In genomic region chr2:199308567-199308966, GRCh38 we compare ENCODE assay signal across 24 cellular contexts.
"Had no signal": no experiment of that assay in that cellular context is flagged by ENCODE, and none has a peak within 500 bp of the region (broad histone marks: within the 10 kb centered on the region; RNA-seq: fewer than 3 reads in every experiment).

No MANE protein-coding gene starts in this region.

- H3K4me3 Mint-ChIP-seq: activated CD4-positive, alpha-beta T cell treated with anti-CD3 and anti-CD28 coated beads, Interleukin-2, amount 10 ng/mL, durations not matched to agents 7 days and 5 days; activated CD8-positive, alpha-beta T cell treated with anti-CD3 and anti-CD28 coated beads, Interleukin-2, amount 10 ng/mL, durations not matched to agents 7 days and 5 days; activated naive CD4-positive, alpha-beta T cell treated with anti-CD3 and anti-CD28 coated beads, Interleukin-2, amount 50 U/mL, for 24 hours; activated naive CD8-positive, alpha-beta T cell treated with anti-CD3 and anti-CD28 coated beads, Interleukin-2, amount 10 ng/mL, durations not matched to agents 7 days and 5 days; activated T-cell treated with anti-CD3 and anti-CD28 coated beads, Interleukin-2, amount 50 U/mL, for 24 hours had no signal

- H3K4me3 ChIP-seq: ascending aorta, breast epithelium, SJCRH30, SK-N-MC had no signal

- H3K9me3 Mint-ChIP-seq: activated CD4-positive, alpha-beta T cell treated with anti-CD3 and anti-CD28 coated beads, Interleukin-2, amount 10 ng/mL, durations not matched to agents 7 days and 5 days; activated naive CD4-positive, alpha-beta T cell treated with anti-CD3 and anti-CD28 coated beads, Interleukin-2, amount 50 U/mL, for 24 hours; activated naive CD8-positive, alpha-beta T cell treated with anti-CD3 and anti-CD28 coated beads, Interleukin-2, amount 10 ng/mL, durations not matched to agents 7 days and 5 days; activated T-helper 2 cell treated with anti-CD3 and anti-CD28 coated beads, Interferon-gamma antibody, Interleukin-2, Interleukin-4, amounts not matched to agents 10 μg/mL and 5 μg/mL and 100 μg/mL, durations not matched to agents 14 hours and 24 hours and 36 hours had no signal

- H3K4me2 ChIP-seq: KMS-11 had no signal

- DNase-seq: activated CD4-positive, alpha-beta T cell treated with anti-CD3 and anti-CD28 coated beads, Interleukin-2, amount 10 ng/mL, durations not matched to agents 7 days and 5 days; activated CD4-positive, alpha-beta T cell treated with anti-CD3 and anti-CD28 coated beads, Interleukin-2, amount 50 U/mL, for 48 hours; activated CD8-positive, alpha-beta T cell treated with anti-CD3 and anti-CD28 coated beads, Interleukin-2, amount 10 ng/mL, durations not matched to agents 7 days and 5 days; activated gamma-delta T cell; activated naive CD4-positive, alpha-beta T cell treated with Interleukin-2 at 50 U/mL for 16 hours; activated naive CD8-positive, alpha-beta T cell treated with anti-CD3 and anti-CD28 coated beads, Interleukin-2, amount 10 ng/mL, durations not matched to agents 7 days and 5 days; activated T-cell treated with anti-CD3 and anti-CD28 coated beads, Interleukin-2, amount 50 U/mL, for 24 hours; amygdala; NCI-H1417 treated with DMSO at 0.1 percent for 48 hours; NCI-H1694 treated with DMSO at 0.1 percent for 48 hours; NCI-H2029; NCI-H345; NCI-H526; NK-92 treated with Interleukin-12 subunit alpha and Interleukin-12 subunit beta, amount 100 ng/mL, for 24 hours; OCI-M1; Right ventricle myocardium superior; T1000 had no signal

- H3K4me1 ChIP-seq: breast epithelium had no signal

- H3K27me3 Mint-ChIP-seq: activated CD4-positive, alpha-beta T cell treated with anti-CD3 and anti-CD28 coated beads, Interleukin-2, amount 10 ng/mL, durations not matched to agents 7 days and 5 days; activated naive CD4-positive, alpha-beta T cell treated with anti-CD3 and anti-CD28 coated beads, Interleukin-2, amount 50 U/mL, for 24 hours; activated naive CD8-positive, alpha-beta T cell treated with anti-CD3 and anti-CD28 coated beads, Interleukin-2, amount 10 ng/mL, durations not matched to agents 7 days and 5 days had no signal

- H3K36me3 ChIP-seq: ascending aorta, breast epithelium had no signal

- H3K27ac Mint-ChIP-seq: activated CD4-positive, alpha-beta T cell treated with anti-CD3 and anti-CD28 coated beads, Interleukin-2, amount 10 ng/mL, durations not matched to agents 7 days and 5 days; activated CD8-positive, alpha-beta T cell treated with anti-CD3 and anti-CD28 coated beads, Interleukin-2, amount 10 ng/mL, durations not matched to agents 7 days and 5 days; activated naive CD4-positive, alpha-beta T cell treated with anti-CD3 and anti-CD28 coated beads, Interleukin-2, amount 50 U/mL, for 24 hours; activated naive CD8-positive, alpha-beta T cell treated with anti-CD3 and anti-CD28 coated beads, Interleukin-2, amount 10 ng/mL, durations not matched to agents 7 days and 5 days; activated T-cell treated with anti-CD3 and anti-CD28 coated beads, Interleukin-2, amount 50 U/mL, for 24 hours; activated T-helper 2 cell treated with anti-CD3 and anti-CD28 coated beads, Interferon-gamma antibody, Interleukin-2, Interleukin-4, amounts not matched to agents 10 μg/mL and 5 μg/mL and 100 μg/mL, durations not matched to agents 14 hours and 24 hours and 36 hours had no signal

- H3K27ac ChIP-seq: ascending aorta, breast epithelium, KMS-11, SJCRH30, SK-N-MC had no signal

- H3K36me3 Mint-ChIP-seq: activated naive CD4-positive, alpha-beta T cell treated with anti-CD3 and anti-CD28 coated beads, Interleukin-2, amount 50 U/mL, for 24 hours; activated naive CD8-positive, alpha-beta T cell treated with anti-CD3 and anti-CD28 coated beads, Interleukin-2, amount 10 ng/mL, durations not matched to agents 7 days and 5 days had no signal

- H3K4me1 Mint-ChIP-seq: activated CD4-positive, alpha-beta T cell treated with anti-CD3 and anti-CD28 coated beads, Interleukin-2, amount 10 ng/mL, durations not matched to agents 7 days and 5 days; activated naive CD4-positive, alpha-beta T cell treated with anti-CD3 and anti-CD28 coated beads, Interleukin-2, amount 50 U/mL, for 24 hours; activated naive CD8-positive, alpha-beta T cell treated with anti-CD3 and anti-CD28 coated beads, Interleukin-2, amount 10 ng/mL, durations not matched to agents 7 days and 5 days had no signal

- H3K9me3 ChIP-seq: ascending aorta, breast epithelium, SJCRH30 had no signal

- ATAC-seq: activated CD8-positive, alpha-beta T cell treated with anti-CD3 and anti-CD28 coated beads, Interleukin-2, amount 10 ng/mL, durations not matched to agents 7 days and 5 days had no signal
